1 cellular context compared by ENCODE assay signal in the genomic region with DNA sequence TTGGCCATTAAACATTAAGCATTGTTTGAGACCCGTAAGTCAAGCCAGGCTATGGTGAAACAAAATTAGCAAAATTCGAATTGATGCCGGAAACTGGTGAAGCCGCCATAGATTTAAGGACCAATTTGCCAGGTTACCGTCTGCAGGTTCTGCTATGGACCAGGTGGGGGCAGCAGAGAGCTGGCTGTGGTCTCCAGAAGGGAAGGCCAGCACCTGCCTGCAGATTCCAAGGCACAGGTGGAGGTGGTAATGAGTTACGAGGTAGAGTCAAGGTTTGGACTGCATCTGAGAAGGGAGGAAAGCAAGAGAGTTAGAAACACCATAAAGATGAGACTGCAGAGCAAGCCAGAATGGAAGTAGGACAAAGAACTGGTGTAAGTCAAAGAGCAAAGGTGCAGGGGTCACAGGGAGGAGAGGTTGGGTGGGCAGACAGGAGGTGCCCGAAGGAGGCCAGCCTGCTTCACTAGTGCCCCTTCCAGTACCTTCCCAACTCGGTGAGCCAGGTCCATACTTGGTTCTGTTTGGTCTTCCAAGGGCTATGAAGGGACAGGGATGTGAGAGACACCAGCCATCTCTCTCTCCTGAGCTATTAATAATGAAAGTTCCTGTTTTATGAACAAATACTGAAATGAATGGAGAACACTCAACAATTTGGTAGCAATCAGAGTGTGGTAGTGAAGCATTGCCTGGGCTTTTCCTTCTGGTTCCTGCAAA.
TF ChIP-seq lines count a peak whose summit lies in the region.

No MANE protein-coding gene starts in this region.

TF ChIP-seq in endothelial cell of umbilical vein, 7 proteins besides CTCF, POLR2A, EP300 and RAD21 (continued from another document):
- TF ChIP-seq GATA2 (IDR thresholded peaks at IDR 0.05; ENCODE audit: insufficient read depth, insufficient read length, low read depth, low read length) (no peak), MYC (IDR thresholded peaks at IDR 0.05; ENCODE audit: low read depth, low read length) (no peak), POLR2AphosphoS5 (IDR thresholded peaks at IDR 0.05; ENCODE audit: insufficient read depth, low read depth, low read length) (no peak), JUN (IDR thresholded peaks at IDR 0.05; ENCODE audit: borderline replicate concordance, insufficient read depth, insufficient read length, low read depth) (no peak), FOS (IDR thresholded peaks at IDR 0.05; ENCODE audit: borderline replicate concordance, insufficient read depth, low read length) (no peak)
- TF ChIP-seq, protein P1, sequence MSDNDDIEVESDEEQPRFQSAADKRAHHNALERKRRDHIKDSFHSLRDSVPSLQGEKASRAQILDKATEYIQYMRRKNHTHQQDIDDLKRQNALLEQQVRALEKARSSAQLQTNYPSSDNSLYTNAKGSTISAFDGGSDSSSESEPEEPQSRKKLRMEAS (IDR thresholded peaks at IDR 0.05; ENCODE audit: insufficient read depth, insufficient read length): no peak
